Comparison of ENCODE assay signal across 8 cellular contexts in the genomic region with DNA sequence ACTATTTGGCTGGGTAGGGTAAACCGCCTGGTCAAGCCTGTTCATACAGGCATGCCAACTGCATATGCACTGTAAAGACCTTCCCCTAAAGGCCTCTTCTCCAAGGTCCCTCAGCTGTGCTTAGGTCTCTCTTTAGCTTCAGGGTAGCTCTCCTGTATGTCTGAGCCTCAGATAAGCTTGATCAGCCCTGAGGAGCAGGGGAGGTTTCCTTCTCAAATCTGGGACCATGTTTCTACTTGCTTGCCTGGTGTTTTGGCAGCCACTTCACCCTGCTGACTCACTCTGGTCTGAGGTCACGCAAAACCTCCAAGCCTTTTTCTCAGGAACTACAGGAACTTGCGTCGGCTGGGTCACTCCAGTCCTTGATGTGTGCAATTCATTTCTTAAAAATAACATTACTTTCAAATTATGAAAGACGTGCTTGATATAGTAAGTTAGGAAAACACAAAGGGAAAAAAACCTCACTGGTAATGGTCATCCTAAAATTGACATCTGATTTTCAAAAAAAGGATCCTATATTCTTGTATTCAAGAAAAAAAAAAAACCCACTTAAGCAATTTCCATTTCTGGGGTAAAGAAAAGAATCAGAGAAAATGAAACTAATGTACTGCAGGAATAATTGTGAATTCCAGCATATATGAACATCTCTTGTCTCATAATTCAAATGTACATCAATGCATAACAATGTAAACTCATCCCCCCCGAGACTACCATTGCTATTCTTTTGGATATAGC. TPM values are rescaled to one million over a fixed set of nuclear protein-coding genes. Genes with fewer than 3 reads are reported as not detected.
DNase-seq lines count a peak whose midpoint lies in the region; ATAC-seq and TF ChIP-seq lines count a peak whose summit lies in the region.

No MANE protein-coding gene starts in this region.

- BruUV-seq in Caco-2 (replicated peaks; lab: Mats Ljungman, UMichigan) = no TSS peak

- CTCF ChIA-PET in activated CD4-positive, alpha-beta T cell treated with anti-CD3 and anti-CD28 coated beads, Interleukin-2, amount 10 ng/mL, durations not matched to agents 7 days and 5 days (lab: Charles Lee) = interaction anchor here (0.6 to 1.5 kb wide), 3 partner anchors 64 to 138 kb away, joined by 3 to 4 read pairs (median 3); no protein-coding TSS in a partner anchor
- CTCF ChIA-PET in Caco-2 (lab: Charles Lee) = no interaction called here

- TF ChIP-seq CTCF in fibroblast of villous mesenchyme (IDR thresholded peaks at IDR 0.05; ENCODE audit: insufficient read depth, low read depth, low read length) (no peak), Caco-2 (IDR thresholded peaks at IDR 0.05; ENCODE audit: insufficient read depth in 1 of 2, low read depth in 1 of 2, low read length in 1 of 2, severe bottlenecking in 1 of 2, unreplicated experiment in 1 of 2) (no peak)

- H3K4me3 ChIP-seq in fibroblast of villous mesenchyme (ENCODE audit: low read depth, low read length) (no peak overlapping the region), Caco-2 (ENCODE audit: low read depth, low read length) (no peak overlapping the region)

- H3K27me3 ChIP-seq in Caco-2 (replicated peaks; ENCODE audit: control insufficient read depth, insufficient read depth, low read length) = no peaks in the 10 kb centered on the region

- intact Hi-C loops in Caco-2 (cut with micrococcal nuclease; ENCODE audit: unreplicated experiment) = no loop called here

- peaks cover 18% of the 10 kb centered on the region for H3K4me1 ChIP-seq in Caco-2

- peak; percentile 81 for DNase-seq in A172 (ENCODE audit: low spot score)
- peak; percentile 82 for DNase-seq in HS-27A (ENCODE audit: low read depth)
- peak; percentile 32 for DNase-seq in activated CD4-positive, alpha-beta T cell treated with anti-CD3 and anti-CD28 coated beads, Interleukin-2, amount 10 ng/mL, durations not matched to agents 7 days and 5 days
- DNase-seq in fibroblast of villous mesenchyme (ENCODE audit: low read depth) = peak; percentile 98
- DNase-seq in renal cortical epithelial cell (ENCODE audit: low read depth) = peak; percentile 95
- DNase-seq in Caco-2 = no peak

- no peaks in the 10 kb centered on the region for H3K27me3 Mint-ChIP-seq in activated CD4-positive, alpha-beta T cell treated with anti-CD3 and anti-CD28 coated beads, Interleukin-2, amount 10 ng/mL, durations not matched to agents 7 days and 5 days
- H3K27me3 Mint-ChIP-seq in Caco-2 (ENCODE audit: insufficient read depth, unreplicated experiment) = no peaks in the 10 kb centered on the region

- H3K9me3 ChIP-seq in Caco-2 = no peaks in the 10 kb centered on the region

- ATAC-seq in GM18867 (IDR thresholded peaks at IDR 0.05; ENCODE audit: unreplicated experiment) (no peak), GM21447 (IDR thresholded peaks at IDR 0.05; ENCODE audit: unreplicated experiment) (no peak)

- peaks cover 2% of the 10 kb centered on the region for H3K36me3 Mint-ChIP-seq in activated CD4-positive, alpha-beta T cell treated with anti-CD3 and anti-CD28 coated beads, Interleukin-2, amount 10 ng/mL, durations not matched to agents 7 days and 5 days (ENCODE audit: low read depth)
- H3K36me3 Mint-ChIP-seq in Caco-2 (ENCODE audit: insufficient read depth, unreplicated experiment) = peaks cover 6% of the 10 kb centered on the region

- H3K36me3 ChIP-seq in Caco-2 (ENCODE audit: control insufficient read depth, insufficient read depth, low read length) = no peaks in the 10 kb centered on the region

- peak overlapping the region; percentile 65 for H3K27ac Mint-ChIP-seq in activated CD4-positive, alpha-beta T cell treated with anti-CD3 and anti-CD28 coated beads, Interleukin-2, amount 10 ng/mL, durations not matched to agents 7 days and 5 days
- no peak overlapping the region for H3K27ac Mint-ChIP-seq in Caco-2 (ENCODE audit: unreplicated experiment)

- no peaks in the 10 kb centered on the region for H3K9me3 Mint-ChIP-seq in activated CD4-positive, alpha-beta T cell treated with anti-CD3 and anti-CD28 coated beads, Interleukin-2, amount 10 ng/mL, durations not matched to agents 7 days and 5 days
- no peaks in the 10 kb centered on the region for H3K9me3 Mint-ChIP-seq in Caco-2 (ENCODE audit: unreplicated experiment)

- POLR2A ChIA-PET in activated CD4-positive, alpha-beta T cell treated with anti-CD3 and anti-CD28 coated beads, Interleukin-2, amount 10 ng/mL, durations not matched to agents 7 days and 5 days (lab: Charles Lee) = no interaction called here
- POLR2A ChIA-PET in Caco-2 (lab: Charles Lee) = interaction anchor here (0.6 kb wide), 1 partner anchor 25 kb away, joined by 3 read pairs; the partner anchor contains the start of gene RNF19B

- peaks cover 70% of the 10 kb centered on the region for H3K4me1 Mint-ChIP-seq in activated CD4-positive, alpha-beta T cell treated with anti-CD3 and anti-CD28 coated beads, Interleukin-2, amount 10 ng/mL, durations not matched to agents 7 days and 5 days
- H3K4me1 Mint-ChIP-seq in Caco-2 (ENCODE audit: low read depth, unreplicated experiment) = peaks cover 9% of the 10 kb centered on the region

- no peak overlapping the region for H3K4me3 Mint-ChIP-seq in activated CD4-positive, alpha-beta T cell treated with anti-CD3 and anti-CD28 coated beads, Interleukin-2, amount 10 ng/mL, durations not matched to agents 7 days and 5 days
- H3K4me3 Mint-ChIP-seq in Caco-2 (ENCODE audit: unreplicated experiment) = no peak overlapping the region

RNA-seq across cellular contexts. Expression of gene RNF19B, which starts 24.7 kb away (rescaled TPM):
- 7.4 and 7.9 TPM in 2 replicates for total RNA-seq in A172 (2014; rRNA removed; shearing (Covaris generic))
- 10 to 100 TPM; 18.4 to 20.1 TPM for total RNA-seq in activated CD4-positive, alpha-beta T cell treated with anti-CD3 and anti-CD28 coated beads, Interleukin-2, amount 10 ng/mL, durations not matched to agents 7 days and 5 days
- total RNA-seq in fibroblast of villous mesenchyme = 9.3 and 9.5 TPM in 2 replicates
- total RNA-seq in renal cortical epithelial cell = 21.0 and 23.4 TPM in 2 replicates
- total RNA-seq in Caco-2 (2022) = 13.9 and 14.5 TPM in 2 replicates

RNA-seq across cellular contexts. Expression of gene AK2, which starts 47.4 kb away (rescaled TPM):
- 160 and 171 TPM in 2 replicates for total RNA-seq in A172 (2014; rRNA removed; shearing (Covaris generic))
- total RNA-seq in activated CD4-positive, alpha-beta T cell treated with anti-CD3 and anti-CD28 coated beads, Interleukin-2, amount 10 ng/mL, durations not matched to agents 7 days and 5 days = 100 to 1,000 TPM; 181 to 193 TPM
- total RNA-seq in fibroblast of villous mesenchyme = 99.7 and 120 TPM in 2 replicates
- total RNA-seq in renal cortical epithelial cell = 196 and 272 TPM in 2 replicates
- 127 and 139 TPM in 2 replicates for total RNA-seq in Caco-2 (2022)

Comparison
In these comparisons a context has a peak if more than half of its experiments do, and no peak if none do; other contexts are left out.
1. DNase-seq: peak in A172 (single experiment), HS-27A (single experiment), activated CD4-positive, alpha-beta T cell treated with anti-CD3 and anti-CD28 coated beads, Interleukin-2, amount 10 ng/mL, durations not matched to agents 7 days and 5 days (single experiment), fibroblast of villous mesenchyme (single experiment) and renal cortical epithelial cell (single experiment); none in Caco-2 (0 of 2).